2 cellular contexts compared by ENCODE assay signal in the genomic region with DNA sequence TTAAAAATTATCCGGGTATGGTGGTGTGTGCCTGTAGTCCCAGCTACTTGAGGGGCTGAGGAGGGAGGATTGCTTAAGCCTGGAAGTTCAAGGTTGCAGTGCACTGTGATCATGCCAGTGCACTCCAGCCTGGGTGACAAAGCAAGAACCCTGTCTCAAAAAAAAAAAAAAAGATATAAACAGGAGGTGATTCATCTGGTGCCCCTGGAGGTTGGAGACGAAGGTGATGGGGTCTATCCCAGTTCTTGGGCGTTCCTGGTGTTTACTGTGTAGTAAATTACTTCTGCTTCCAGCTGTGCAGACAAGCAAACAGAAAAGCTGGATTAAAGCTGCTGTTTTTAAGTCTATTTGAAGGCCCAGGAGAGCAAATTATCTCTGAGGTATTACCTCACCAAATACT.
TF ChIP-seq lines count a peak whose summit lies in the region.

No MANE protein-coding gene starts in this region.

TF ChIP-seq in HEK293, 187 proteins besides CTCF, POLR2A, EP300 and RAD21:
- TF ChIP-seq ZNF529 (tag by site-specific recombination; IDR thresholded peaks at IDR 0.05; ENCODE audit: insufficient replicate concordance) (no peak), ZNF24 (tag by site-specific recombination; IDR thresholded peaks at IDR 0.05) (no peak), ZNF239 (tag by site-specific recombination; IDR thresholded peaks at IDR 0.05) (no peak), ZIC2 (tag by site-specific recombination; IDR thresholded peaks at IDR 0.05) (peak; percentile 57; the same call in 1 of the 2 replicates), ZNF23 (tag by site-specific recombination; IDR thresholded peaks at IDR 0.05; ENCODE audit: borderline replicate concordance) (no peak), ZNF10 (tag by site-specific recombination; IDR thresholded peaks at IDR 0.05) (no peak), ZNF140 (tag by site-specific recombination; IDR thresholded peaks at IDR 0.05) (no peak), SP7 (tag by site-specific recombination; IDR thresholded peaks at IDR 0.05) (peak; percentile 44; the same call in 1 of the 2 replicates), ZNF221 (tag by site-specific recombination; IDR thresholded peaks at IDR 0.05; ENCODE audit: borderline replicate concordance) (no peak), GLI4 (tag by site-specific recombination; IDR thresholded peaks at IDR 0.05) (no peak), ZNF184 (tag by site-specific recombination; IDR thresholded peaks at IDR 0.05) (no peak), PRDM2 (tag by site-specific recombination; IDR thresholded peaks at IDR 0.05; ENCODE audit: borderline replicate concordance) (no peak), GLIS1 (tag by site-specific recombination; IDR thresholded peaks at IDR 0.05) (0 out of 2 replicates have a peak, but pooled peaks have one; percentile 8), ZNF175 (tag by site-specific recombination; IDR thresholded peaks at IDR 0.05) (no peak), ZBTB8A (tag by site-specific recombination; IDR thresholded peaks at IDR 0.05) (no peak), ZNF837 (tag by site-specific recombination; IDR thresholded peaks at IDR 0.05) (no peak)
- TF ChIP-seq, protein P1, sequence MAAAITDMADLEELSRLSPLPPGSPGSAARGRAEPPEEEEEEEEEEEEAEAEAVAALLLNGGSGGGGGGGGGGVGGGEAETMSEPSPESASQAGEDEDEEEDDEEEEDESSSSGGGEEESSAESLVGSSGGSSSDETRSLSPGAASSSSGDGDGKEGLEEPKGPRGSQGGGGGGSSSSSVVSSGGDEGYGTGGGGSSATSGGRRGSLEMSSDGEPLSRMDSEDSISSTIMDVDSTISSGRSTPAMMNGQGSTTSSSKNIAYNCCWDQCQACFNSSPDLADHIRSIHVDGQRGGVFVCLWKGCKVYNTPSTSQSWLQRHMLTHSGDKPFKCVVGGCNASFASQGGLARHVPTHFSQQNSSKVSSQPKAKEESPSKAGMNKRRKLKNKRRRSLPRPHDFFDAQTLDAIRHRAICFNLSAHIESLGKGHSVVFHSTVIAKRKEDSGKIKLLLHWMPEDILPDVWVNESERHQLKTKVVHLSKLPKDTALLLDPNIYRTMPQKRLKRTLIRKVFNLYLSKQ (tag by site-specific recombination; IDR thresholded peaks at IDR 0.05; ENCODE audit: borderline replicate concordance): no peak
- TF ChIP-seq, protein P2, sequence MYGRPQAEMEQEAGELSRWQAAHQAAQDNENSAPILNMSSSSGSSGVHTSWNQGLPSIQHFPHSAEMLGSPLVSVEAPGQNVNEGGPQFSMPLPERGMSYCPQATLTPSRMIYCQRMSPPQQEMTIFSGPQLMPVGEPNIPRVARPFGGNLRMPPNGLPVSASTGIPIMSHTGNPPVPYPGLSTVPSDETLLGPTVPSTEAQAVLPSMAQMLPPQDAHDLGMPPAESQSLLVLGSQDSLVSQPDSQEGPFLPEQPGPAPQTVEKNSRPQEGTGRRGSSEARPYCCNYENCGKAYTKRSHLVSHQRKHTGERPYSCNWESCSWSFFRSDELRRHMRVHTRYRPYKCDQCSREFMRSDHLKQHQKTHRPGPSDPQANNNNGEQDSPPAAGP (tag by site-specific recombination; IDR thresholded peaks at IDR 0.05): peak; percentile 49; the same call in 1 of the 2 replicates
TF ChIP-seq in HEK293: peak in this region for 4.

TF ChIP-seq in K562, 482 proteins besides CTCF, POLR2A, EP300 and RAD21:
- TF ChIP-seq ZNF384 (IDR thresholded peaks at IDR 0.05; ENCODE audit: low read depth, low read length) (0 out of 2 replicates have a peak, but pooled peaks have one; percentile 5), DLX4 (CRISPR knock-in tag; IDR thresholded peaks at IDR 0.05) (no peak)
